9 cellular contexts compared by ENCODE assay signal in the genomic region with DNA sequence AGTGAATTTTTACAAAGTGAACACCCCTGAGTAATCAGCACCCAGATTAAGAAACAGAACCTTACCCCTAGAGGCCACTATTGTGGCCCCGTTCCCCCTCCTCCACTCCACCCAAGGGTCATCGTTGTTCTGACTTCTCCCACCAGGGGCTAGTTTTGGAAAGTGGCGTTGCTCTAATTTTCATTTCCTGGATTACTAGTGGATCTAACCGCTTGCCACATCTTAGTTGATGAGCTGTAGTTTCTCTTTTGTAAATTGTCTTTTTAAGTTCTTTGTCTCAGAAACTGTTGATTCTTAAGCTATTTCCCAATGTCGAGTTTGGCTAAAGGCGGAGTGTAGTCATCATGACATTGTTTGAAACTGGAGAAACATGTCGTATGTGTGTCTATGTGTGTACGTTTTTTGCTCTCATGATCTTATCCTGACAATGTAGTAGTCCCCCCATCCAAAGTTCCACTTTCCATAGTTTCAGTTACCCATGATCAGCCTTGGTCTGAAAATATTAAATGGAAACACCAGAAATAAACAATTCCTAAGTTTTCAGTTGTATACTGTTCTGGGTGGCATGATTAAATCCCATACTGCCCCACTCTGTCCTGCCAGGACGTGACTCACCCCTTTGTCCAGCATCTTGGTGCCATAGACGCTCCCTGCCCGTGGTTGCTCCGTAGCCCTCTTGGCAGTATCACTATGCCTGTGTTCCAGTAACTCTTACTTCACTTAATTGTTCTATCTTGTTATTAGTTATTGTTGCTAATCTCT.
A peak's percentile ranks its signal among the peaks of the same experiment; 100 is the strongest.
DNase-seq lines count a peak whose midpoint lies in the region; ATAC-seq and TF ChIP-seq lines count a peak whose summit lies in the region.
"Had no signal": no experiment of that assay in that cellular context is flagged by ENCODE, and none has a peak within 500 bp of the region (broad histone marks: within the 10 kb centered on the region; RNA-seq: fewer than 3 reads in every experiment).

No MANE protein-coding gene starts in this region.

- no TSS peak for BruUV-seq in PC-3 (replicated peaks; lab: Mats Ljungman, UMichigan)

- peak overlapping the region; percentile 31 for H3K27ac ChIP-seq in PC-3 (ENCODE audit: low read length)
- peak overlapping the region; percentile 43 for H3K27ac ChIP-seq in skeletal muscle tissue (ENCODE audit: low read depth, low read length)
- no peak overlapping the region for H3K27ac ChIP-seq in uterus

- H3K4me1 ChIP-seq in PC-3 (ENCODE audit: insufficient read depth, low read length), result peaks cover 45% of the 10 kb centered on the region
- peaks cover 14 to 20% (median 16%) of the 10 kb centered on the region in 3 donors for H3K4me1 ChIP-seq in skeletal muscle tissue (ENCODE audit: control insufficient read depth in 3 of 3, insufficient read depth in 3 of 3, low read length in 3 of 3)
- H3K4me1 ChIP-seq in uterus, result peaks cover 0 to 3% of the 10 kb centered on the region in 2 donors

- CTCF ChIA-PET in PC-3 (lab: Charles Lee), result no interaction called here

- TF ChIP-seq POLR2A in uterus (IDR thresholded peaks at IDR 0.05), result no peak

- no peak overlapping the region for H3K4me3 ChIP-seq in GM12865 (ENCODE audit: low read depth, low read length)
- H3K4me3 ChIP-seq in PC-3 (ENCODE audit: low read length), result no peak overlapping the region
- no peak overlapping the region for H3K4me3 ChIP-seq in fibroblast of pulmonary artery (replicated peaks; ENCODE audit: low read depth, low read length)
- H3K4me3 ChIP-seq in skeletal muscle tissue (ENCODE audit: low read length in 3 of 3), result peak overlapping the region; percentile 29 to 53 (median 29)
- no peak overlapping the region for H3K4me3 ChIP-seq in uterus

- H3K79me2 ChIP-seq in PC-3 (ENCODE audit: low read length), result no peaks in the 10 kb centered on the region

- H3K4me2 ChIP-seq in PC-3 (ENCODE audit: low read length), result peak overlapping the region; percentile 50

- peak; percentile 65 for ATAC-seq in PC-3

- DNase-seq in GM12865 (ENCODE audit: low read depth) (peak; percentile 31), PC-3 (peak; percentile 61), fibroblast of pulmonary artery (ENCODE audit: low read depth) (peak; percentile 62), NCI-H1694 (lab: John Stamatoyannopoulos, UW) (no peak), T-helper 1 cell (no peak), uterus (no peak)
- DNase-seq in activated CD4-positive, alpha-beta T cell treated with anti-CD3 and anti-CD28 coated beads for 4 hours, result no peak
- DNase-seq: stimulated activated CD4-positive, alpha-beta T cell treated with anti-CD3 and anti-CD28 coated beads, Interleukin-4, amount 100 ng/mL, for 24 hours had no signal

- H3K27me3 ChIP-seq in PC-3 (ENCODE audit: low read length) (no peaks in the 10 kb centered on the region), skeletal muscle tissue (ENCODE audit: control insufficient read depth in 3 of 3, insufficient read depth in 3 of 3, low read length in 3 of 3) (no peaks in the 10 kb centered on the region), uterus (no peaks in the 10 kb centered on the region)

- H3K9me2 ChIP-seq in PC-3 (replicated peaks; ENCODE audit: low read length), result no peaks in the 10 kb centered on the region

- H3K9ac ChIP-seq in PC-3 (ENCODE audit: low read length), result no peak overlapping the region
- H3K9ac ChIP-seq in skeletal muscle tissue (ENCODE audit: low read depth in 1 of 3, low read length in 3 of 3), result peak overlapping the region in 1 of 3 donors; percentile 19

- H3F3A ChIP-seq in PC-3 (ENCODE audit: low read length, unreplicated experiment), result no peaks in the 10 kb centered on the region

- POLR2A ChIA-PET in PC-3 (lab: Charles Lee; ENCODE audit: unreplicated experiment), result no interaction called here

- H3K9me3 ChIP-seq in PC-3 (ENCODE audit: low read length), result no peaks in the 10 kb centered on the region
- H3K9me3 ChIP-seq in skeletal muscle tissue (ENCODE audit: control insufficient read depth in 3 of 3, low read length in 3 of 3), result no peaks in the 10 kb centered on the region
- no peaks in the 10 kb centered on the region for H3K9me3 ChIP-seq in uterus

- H3K36me3 ChIP-seq in PC-3 (ENCODE audit: low read depth, low read length) (no peaks in the 10 kb centered on the region), skeletal muscle tissue (ENCODE audit: control insufficient read depth in 3 of 3, insufficient read depth in 3 of 3, low read length in 3 of 3) (no peaks in the 10 kb centered on the region), uterus (no peaks in the 10 kb centered on the region)

- peak overlapping the region; percentile 58 for H2AFZ ChIP-seq in PC-3 (ENCODE audit: low read length)

- H4K20me1 ChIP-seq in PC-3 (ENCODE audit: low read length), result no peaks in the 10 kb centered on the region

- peak; percentile 18 for TF ChIP-seq CTCF in GM12865 (IDR thresholded peaks at IDR 0.05; ENCODE audit: insufficient read depth, low read depth, low read length, missing control alignments)
- TF ChIP-seq CTCF in PC-3 (conservative IDR thresholded peaks at IDR 0.05; ENCODE audit: low read depth, low read length), result peak; percentile 26; the same call in 1 of the 2 replicates
- TF ChIP-seq CTCF in fibroblast of pulmonary artery (IDR thresholded peaks at IDR 0.05; ENCODE audit: low read length, missing control alignments), result peak; percentile 29
- no peak for TF ChIP-seq CTCF in uterus (IDR thresholded peaks at IDR 0.05)

- intact Hi-C loops in PC-3 (cut with micrococcal nuclease) (loop anchor here (1.0 to 5.0 kb wide), 3 partner anchors 64 to 464 kb away; no protein-coding TSS in a partner anchor), uterus (cut with DNase I; ENCODE audit: low total_unique reads) (no loop called here)

Comparison
In these comparisons a context has a peak if more than half of its experiments do, and no peak if none do; other contexts are left out.
1. DNase-seq: peak in GM12865 (single experiment), PC-3 (single experiment) and fibroblast of pulmonary artery (single experiment); none in activated CD4-positive, alpha-beta T cell treated with anti-CD3 and anti-CD28 coated beads for 4 hours (0 of 2), NCI-H1694 (single experiment), T-helper 1 cell (0 of 5) and uterus (0 of 2).
2. H3K4me3 ChIP-seq: peak in skeletal muscle tissue (3 of 3); none in GM12865 (single experiment), PC-3 (single experiment), fibroblast of pulmonary artery (single experiment) and uterus (0 of 2).
3. CTCF ChIP-seq: peak in GM12865 (single experiment), PC-3 (single experiment) and fibroblast of pulmonary artery (single experiment); none in uterus (0 of 4).
4. H3K27ac ChIP-seq: peak in PC-3 (single experiment) and skeletal muscle tissue (single experiment); none in uterus (0 of 2).